Comparison of ENCODE assay signal across 8 cellular contexts in genomic region chr10:25016349-25017246, GRCh38. TPM values are rescaled to one million over a fixed set of nuclear protein-coding genes. Genes with fewer than 3 reads are reported as not detected.
DNase-seq lines count a peak whose midpoint lies in the region; ATAC-seq and TF ChIP-seq lines count a peak whose summit lies in the region.

A gene with protein sequence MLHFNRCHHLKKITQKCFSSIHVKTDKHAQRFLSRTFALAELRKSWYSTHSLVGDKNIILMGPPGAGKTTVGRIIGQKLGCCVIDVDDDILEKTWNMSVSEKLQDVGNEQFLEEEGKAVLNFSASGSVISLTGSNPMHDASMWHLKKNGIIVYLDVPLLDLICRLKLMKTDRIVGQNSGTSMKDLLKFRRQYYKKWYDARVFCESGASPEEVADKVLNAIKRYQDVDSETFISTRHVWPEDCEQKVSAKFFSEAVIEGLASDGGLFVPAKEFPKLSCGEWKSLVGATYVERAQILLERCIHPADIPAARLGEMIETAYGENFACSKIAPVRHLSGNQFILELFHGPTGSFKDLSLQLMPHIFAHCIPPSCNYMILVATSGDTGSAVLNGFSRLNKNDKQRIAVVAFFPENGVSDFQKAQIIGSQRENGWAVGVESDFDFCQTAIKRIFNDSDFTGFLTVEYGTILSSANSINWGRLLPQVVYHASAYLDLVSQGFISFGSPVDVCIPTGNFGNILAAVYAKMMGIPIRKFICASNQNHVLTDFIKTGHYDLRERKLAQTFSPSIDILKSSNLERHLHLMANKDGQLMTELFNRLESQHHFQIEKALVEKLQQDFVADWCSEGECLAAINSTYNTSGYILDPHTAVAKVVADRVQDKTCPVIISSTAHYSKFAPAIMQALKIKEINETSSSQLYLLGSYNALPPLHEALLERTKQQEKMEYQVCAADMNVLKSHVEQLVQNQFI (plus strand): TSS chr10:25016612. CDS start chr10:25023224, 6,612 bp downstream.

- H3K27ac ChIP-seq in GM23338 (ENCODE audit: low read depth) = peak within 1 kb of the TSS; percentile 84

- no peaks in the 10 kb centered on the region for H3F3A ChIP-seq in GM23338 (replicated peaks; ENCODE audit: low read depth)

- intact Hi-C loops in natural killer cell (cut with micrococcal nuclease) = loop anchor here (1.0 kb wide), 2 partner anchors 129 to 292 kb away; no protein-coding TSS in a partner anchor

- H3K79me2 ChIP-seq in GM23338 (replicated peaks; ENCODE audit: insufficient read depth) = no peaks in the 10 kb centered on the region

- H3K4me1 Mint-ChIP-seq in GM23338 = peaks cover 5% of the 10 kb centered on the region; the same call in 2 of the 3 replicates
- H3K4me1 Mint-ChIP-seq in natural killer cell = peaks cover 20 to 21% of the 10 kb centered on the region in 2 donors

- DNase-seq in Daoy (ENCODE audit: low read depth) (peak; percentile 99), GM23338 (ENCODE audit: low spot score) (peak; percentile 98), LNCaP clone FGC (ENCODE audit: low read depth) (peak; percentile 97), RPMI8226 (peak; percentile 98), fibroblast of peridontal ligament (ENCODE audit: extremely low read depth) (peak; percentile 98), natural killer cell (peak; percentile 96)
- peak; percentile 96 for DNase-seq in activated T-helper 9 cell treated with anti-CD3 and anti-CD28 coated beads, Interleukin-2, amount 50 U/mL, for 16 hours (ENCODE audit: low read depth)
- peak; percentile 88 to 99 (median 96) for DNase-seq in stimulated activated naive CD4-positive, alpha-beta T cell (lab: John Stamatoyannopoulos, UW)

- no peaks in the 10 kb centered on the region for H3K9me2 ChIP-seq in GM23338 (ENCODE audit: insufficient read depth)

- H3K27ac Mint-ChIP-seq in GM23338 = peak within 1 kb of the TSS; percentile 92
- H3K27ac Mint-ChIP-seq in natural killer cell = peak within 1 kb of the TSS; percentile 95 to 99

- peak within 1 kb of the TSS; percentile 83 for H3K4me2 ChIP-seq in GM23338

- H4K20me1 ChIP-seq in GM23338 (replicated peaks; ENCODE audit: insufficient read depth) = no peaks in the 10 kb centered on the region

- H3K4me3 Mint-ChIP-seq in GM23338 = peak within 1 kb of the TSS; percentile 81
- H3K4me3 Mint-ChIP-seq in natural killer cell = peak within 1 kb of the TSS; percentile 98

- TF ChIP-seq CTCF in GM23338 (conservative IDR thresholded peaks at IDR 0.05; ENCODE audit: low read depth in 2 of 2) (no peak), LNCaP clone FGC (IDR thresholded peaks at IDR 0.05; ENCODE audit: control insufficient read depth, extremely low read depth, insufficient read depth) (no peak), natural killer cell (IDR thresholded peaks at IDR 0.05) (no peak)

- no peaks in the 10 kb centered on the region for H3K36me3 ChIP-seq in GM23338 (ENCODE audit: insufficient read depth)

- H3K36me3 Mint-ChIP-seq in GM23338 (ENCODE audit: low read depth) = no peaks in the 10 kb centered on the region; the same call in 2 of the 3 replicates
- H3K36me3 Mint-ChIP-seq in natural killer cell = no peaks in the 10 kb centered on the region

- H2AFZ ChIP-seq in GM23338 = peak within 1 kb of the TSS; percentile 81

- peaks cover 10% of the 10 kb centered on the region for H3K4me1 ChIP-seq in GM23338 (ENCODE audit: insufficient read depth)

- H3K27me3 ChIP-seq in GM23338 (ENCODE audit: insufficient read depth) = no peaks in the 10 kb centered on the region

- ATAC-seq in GM23338 (peak; percentile 98), natural killer cell (peak; percentile 93 to 100 (median 95))

- H3K9me3 Mint-ChIP-seq in GM23338 = peaks cover 7% of the 10 kb centered on the region; the same call in 2 of the 3 replicates
- no peaks in the 10 kb centered on the region for H3K9me3 Mint-ChIP-seq in natural killer cell

- peak within 1 kb of the TSS; percentile 64 for H3K4me3 ChIP-seq in GM23338
- peak within 1 kb of the TSS; percentile 66 for H3K4me3 ChIP-seq in LNCaP clone FGC (ENCODE audit: low read depth, low read length)

- H3K27me3 Mint-ChIP-seq in GM23338 (ENCODE audit: insufficient read depth, low read depth, poor library complexity) (peaks cover 11% of the 10 kb centered on the region), natural killer cell (ENCODE audit: low read depth in 2 of 2) (no peaks in the 10 kb centered on the region)

TF ChIP-seq in GM23338, 12 proteins besides CTCF, POLR2A, EP300 and RAD21 (continues in another document):
- TF ChIP-seq CREB1 (CRISPR knock-in tag; IDR thresholded peaks at IDR 0.05; ENCODE audit: low read depth) (peak; percentile 16; the same call in 1 of the 2 replicates), EZH2 (IDR thresholded peaks at IDR 0.05; ENCODE audit: low read depth, unreplicated experiment) (no peak), ZNF331 (CRISPR knock-in tag; IDR thresholded peaks at IDR 0.05; ENCODE audit: low read depth) (no peak), NANOG (IDR thresholded peaks at IDR 0.05; ENCODE audit: borderline replicate concordance) (no peak), ZNF462 (CRISPR knock-in tag; IDR thresholded peaks at IDR 0.05) (no peak), EZH2phosphoT487 (IDR thresholded peaks at IDR 0.05; ENCODE audit: unreplicated experiment) (no peak), STAT1 (IDR thresholded peaks at IDR 0.05; ENCODE audit: unreplicated experiment) (no peak), POLR2AphosphoS5 (IDR thresholded peaks at IDR 0.05; ENCODE audit: low read depth) (peak; percentile 83)

RNA-seq across cellular contexts. Expression of the gene that starts here (rescaled TPM):
- total RNA-seq in Daoy (2014; rRNA removed; shearing (Covaris generic)) = 2.3 and 3.5 TPM in 2 replicates
- 5.8 and 7.3 TPM in 2 replicates for total RNA-seq in GM23338 (2014; rRNA removed; shearing (Covaris generic))
- 2.6 TPM in 2 replicates for polyA plus RNA-seq in GM23338 (2016; fragmentation: Nextera tagmentation; extraction: Ambion mirVana)
- total RNA-seq in natural killer cell = 1 to 10 TPM; 1.2 to 2.9 (median 2.3) TPM

Comparison
In these comparisons a context has a peak if more than half of its experiments do, and no peak if none do; other contexts are left out.
1. Peak in every context shown above with its lines: DNase-seq, ATAC-seq, H3K4me3 ChIP-seq and H3K27ac ChIP-seq.